Comparison of ENCODE assay signal across 9 cellular contexts in the genomic region with DNA sequence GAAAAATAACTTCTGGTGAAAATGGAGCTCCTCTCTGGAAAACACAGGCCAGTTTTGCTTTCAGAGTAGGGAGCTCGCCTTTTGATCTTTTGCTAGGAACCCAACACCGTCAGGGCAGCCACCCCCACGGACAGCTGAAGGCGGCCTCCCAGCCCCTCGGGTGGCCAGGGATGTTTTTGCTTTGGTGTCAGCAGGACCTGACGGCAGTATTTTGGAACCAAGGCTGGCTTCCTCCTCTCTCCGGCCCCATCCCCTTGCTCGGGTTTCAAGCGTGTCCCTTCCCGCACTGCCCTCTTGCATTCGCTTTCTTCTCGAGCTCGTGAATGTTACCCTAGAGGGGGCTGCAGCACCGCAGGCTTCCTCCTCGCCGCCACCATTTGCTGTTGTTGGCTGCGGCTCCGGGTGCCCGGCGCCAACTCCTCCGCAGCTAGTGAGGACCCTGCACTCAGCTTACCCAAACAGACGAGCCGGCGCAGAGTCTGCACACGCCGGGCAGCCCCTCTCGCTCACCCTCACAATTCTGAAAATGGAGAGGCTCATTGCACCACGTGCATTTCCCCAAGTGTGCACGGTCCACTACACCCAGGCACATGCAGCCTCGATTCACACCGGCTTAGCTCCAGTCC. TPM values are rescaled to one million over a fixed set of nuclear protein-coding genes. Genes with fewer than 3 reads are reported as not detected.
DNase-seq lines count a peak whose midpoint lies in the region; ATAC-seq and TF ChIP-seq lines count a peak whose summit lies in the region.
"Had no signal": no experiment of that assay in that cellular context is flagged by ENCODE, and none has a peak within 500 bp of the region (broad histone marks: within the 10 kb centered on the region; RNA-seq: fewer than 3 reads in every experiment).

No MANE protein-coding gene starts in this region.

- peaks cover 34% of the 10 kb centered on the region for H3F3A ChIP-seq in SK-N-SH (replicated peaks; ENCODE audit: insufficient read depth)

- ATAC-seq in gastroesophageal sphincter (peak; percentile 55), GM18909 (IDR thresholded peaks at IDR 0.05; ENCODE audit: poor library complexity, unreplicated experiment) (no peak), HG03196 (IDR thresholded peaks at IDR 0.05; ENCODE audit: unreplicated experiment) (no peak)

- H3K14ac ChIP-seq in neuronal stem cell (ENCODE audit: low read length): no peak overlapping the region

- no peaks in the 10 kb centered on the region for H4K20me1 ChIP-seq in SK-N-SH (ENCODE audit: insufficient read depth)

- H2AFZ ChIP-seq in SK-N-SH (ENCODE audit: low read depth): peak overlapping the region; percentile 90
- H2AFZ ChIP-seq in neuronal stem cell (ENCODE audit: low read length): peak overlapping the region; percentile 1

- no peak overlapping the region for H4K8ac ChIP-seq in neuronal stem cell (ENCODE audit: low read depth, low read length)

- TF ChIP-seq RAD21 in SK-N-SH (IDR thresholded peaks at IDR 0.05; ENCODE audit: low read length): peak; percentile 67

- no peak overlapping the region for H2AK5ac ChIP-seq in neuronal stem cell (ENCODE audit: low read depth, low read length)

- H3K27ac ChIP-seq in SK-N-SH (ENCODE audit: low read depth in 2 of 2, low read length in 1 of 2) (peak overlapping the region; percentile 83 to 88), gastroesophageal sphincter (peak overlapping the region; percentile 35 to 86 (median 78)), neuronal stem cell (replicated peaks; ENCODE audit: low read length) (no peak overlapping the region)

- H2BK5ac ChIP-seq in neuronal stem cell (ENCODE audit: low read length): no peak overlapping the region

- H3K79me2 ChIP-seq in SK-N-SH (ENCODE audit: insufficient read depth): no peaks in the 10 kb centered on the region

- no peak overlapping the region for H2BK120ac ChIP-seq in neuronal stem cell (ENCODE audit: low read depth, low read length)

- 19% methylated on average over 28 of the region's 31 CpGs for WGBS in SK-N-SH (ENCODE audit: low lambda C conversion rate)
- 1 to 3% methylated on average over 9 to 17 of the region's 31 CpGs for WGBS in gastroesophageal sphincter (ENCODE audit: low coverage in 1 of 2), 2 donors
- no CpG with 5 or more reads among the region's 31 CpGs for WGBS in neuronal stem cell (ENCODE audit: extremely low coverage in 2 of 2, insufficient read length in 2 of 2, insufficient replicate concordance in 1 of 2), 2 donors

- H3K4me3 ChIP-seq in SK-N-SH (ENCODE audit: low read depth in 2 of 2, low read length in 1 of 2): peak overlapping the region; percentile 40 to 58
- H3K4me3 ChIP-seq in gastroesophageal sphincter: peak overlapping the region; percentile 35 to 52
- H3K4me3 ChIP-seq in neuronal stem cell (ENCODE audit: low read length in 2 of 2): peak overlapping the region in 1 of 2 donors; percentile 18

- H3K27me3 ChIP-seq in SK-N-SH (ENCODE audit: insufficient read depth) (no peaks in the 10 kb centered on the region), gastroesophageal sphincter (no peaks in the 10 kb centered on the region), neuronal stem cell (ENCODE audit: control insufficient read depth in 3 of 3, insufficient read depth in 3 of 3, low read depth in 1 of 3, low read length in 3 of 3) (no peaks in the 10 kb centered on the region)

- H3K23ac ChIP-seq in neuronal stem cell (ENCODE audit: low read depth, low read length, poor library complexity): no peak overlapping the region

- no peaks in the 10 kb centered on the region for H3K9me2 ChIP-seq in SK-N-SH

- CTCF ChIA-PET in SK-N-SH (lab: Yijun Ruan, JAX): interaction anchor here (0.6 to 3.9 kb wide), 36 partner anchors 9 to 611 kb away, joined by 3 to 27 read pairs (median 4); a partner anchor contains a TSS

- H3K18ac ChIP-seq in neuronal stem cell (ENCODE audit: low read length): peak overlapping the region; percentile 90

- no peak overlapping the region for H3K4ac ChIP-seq in neuronal stem cell (ENCODE audit: low read length)

- POLR2A ChIA-PET in SK-N-SH (lab: Yijun Ruan, JAX): interaction anchor here (0.7 to 1.5 kb wide), 2 partner anchors 10 to 452 kb away, joined by 3 read pairs; no protein-coding TSS in a partner anchor

- no peak overlapping the region for H4K91ac ChIP-seq in neuronal stem cell (ENCODE audit: low read depth, low read length, poor library complexity)

- H3K9ac ChIP-seq in SK-N-SH (peak overlapping the region; percentile 72), neuronal stem cell (ENCODE audit: low read depth, low read length, poor library complexity) (no peak overlapping the region)

- H3K4me2 ChIP-seq in SK-N-SH (peak overlapping the region; percentile 79), neuronal stem cell (ENCODE audit: insufficient read depth, low read length, poor library complexity, severe bottlenecking) (peak overlapping the region; percentile 35)

- TF ChIP-seq CTCF in SK-N-SH (IDR thresholded peaks at IDR 0.05) (peak; percentile 49), gastroesophageal sphincter (IDR thresholded peaks at IDR 0.05) (peak in 3 of 4 experiments; percentile 24 to 69 (median 49))

- DNase-seq in AG08395 (ENCODE audit: low spot score): peak; percentile 28
- DNase-seq in SK-N-SH: peak; percentile 65
- DNase-seq in neuronal stem cell (ENCODE audit: low spot score): no peak
- no peak for DNase-seq in Kasumi-1 (lab: John Stamatoyannopoulos, UW)
- DNase-seq in SW480 (ENCODE audit: low spot score): no peak
- DNase-seq: DND-41 had no signal

- H3K9me3 ChIP-seq in SK-N-SH: no peaks in the 10 kb centered on the region
- no peaks in the 10 kb centered on the region for H3K9me3 ChIP-seq in gastroesophageal sphincter
- no peaks in the 10 kb centered on the region for H3K9me3 ChIP-seq in neuronal stem cell (replicated peaks in 1 of 2; ENCODE audit: control insufficient read depth in 2 of 2, insufficient read depth in 1 of 2, low read depth in 1 of 2, low read length in 2 of 2)

- H3K36me3 ChIP-seq in SK-N-SH (replicated peaks in 1 of 2; ENCODE audit: control insufficient read depth in 1 of 2, insufficient read depth in 2 of 2, low read length in 1 of 2) (no peaks in the 10 kb centered on the region), gastroesophageal sphincter (no peaks in the 10 kb centered on the region), neuronal stem cell (replicated peaks in 1 of 2; ENCODE audit: control insufficient read depth in 2 of 2, insufficient read depth in 2 of 2, low read length in 2 of 2) (no peaks in the 10 kb centered on the region)

- no peak for TF ChIP-seq POLR2A in gastroesophageal sphincter (IDR thresholded peaks at IDR 0.05)

- no peak overlapping the region for H2BK15ac ChIP-seq in neuronal stem cell (ENCODE audit: low read length)

- no peak for TF ChIP-seq EP300 in SK-N-SH (IDR thresholded peaks at IDR 0.05; ENCODE audit: borderline replicate concordance in 1 of 2, low read depth in 1 of 2, low read length in 1 of 2)
- no peak for TF ChIP-seq EP300 in gastroesophageal sphincter (IDR thresholded peaks at IDR 0.05)

- H2BK12ac ChIP-seq in neuronal stem cell (ENCODE audit: low read length): no peak overlapping the region

- H3K79me1 ChIP-seq in neuronal stem cell (ENCODE audit: low read depth, low read length): no peaks in the 10 kb centered on the region

- H3K4me1 ChIP-seq in SK-N-SH (ENCODE audit: control insufficient read depth in 1 of 2, insufficient read depth in 2 of 2, low read depth in 1 of 2, low read length in 1 of 2): peaks cover 15 to 25% of the 10 kb centered on the region in 2 experiments
- H3K4me1 ChIP-seq in gastroesophageal sphincter: peaks cover 4 to 49% (median 5%) of the 10 kb centered on the region in 3 donors
- H3K4me1 ChIP-seq in neuronal stem cell (ENCODE audit: control insufficient read depth in 2 of 2, insufficient read depth in 1 of 2, low read depth in 1 of 2, low read length in 2 of 2): peaks cover 8 to 9% of the 10 kb centered on the region in 2 donors

TF ChIP-seq in SK-N-SH, 30 proteins besides CTCF, POLR2A, EP300 and RAD21 (continues in another document):
- TF ChIP-seq GABPA (IDR thresholded peaks at IDR 0.05; ENCODE audit: low read depth): no peak
- TF ChIP-seq TCF12 (IDR thresholded peaks at IDR 0.05): no peak
- TF ChIP-seq, protein P1, sequence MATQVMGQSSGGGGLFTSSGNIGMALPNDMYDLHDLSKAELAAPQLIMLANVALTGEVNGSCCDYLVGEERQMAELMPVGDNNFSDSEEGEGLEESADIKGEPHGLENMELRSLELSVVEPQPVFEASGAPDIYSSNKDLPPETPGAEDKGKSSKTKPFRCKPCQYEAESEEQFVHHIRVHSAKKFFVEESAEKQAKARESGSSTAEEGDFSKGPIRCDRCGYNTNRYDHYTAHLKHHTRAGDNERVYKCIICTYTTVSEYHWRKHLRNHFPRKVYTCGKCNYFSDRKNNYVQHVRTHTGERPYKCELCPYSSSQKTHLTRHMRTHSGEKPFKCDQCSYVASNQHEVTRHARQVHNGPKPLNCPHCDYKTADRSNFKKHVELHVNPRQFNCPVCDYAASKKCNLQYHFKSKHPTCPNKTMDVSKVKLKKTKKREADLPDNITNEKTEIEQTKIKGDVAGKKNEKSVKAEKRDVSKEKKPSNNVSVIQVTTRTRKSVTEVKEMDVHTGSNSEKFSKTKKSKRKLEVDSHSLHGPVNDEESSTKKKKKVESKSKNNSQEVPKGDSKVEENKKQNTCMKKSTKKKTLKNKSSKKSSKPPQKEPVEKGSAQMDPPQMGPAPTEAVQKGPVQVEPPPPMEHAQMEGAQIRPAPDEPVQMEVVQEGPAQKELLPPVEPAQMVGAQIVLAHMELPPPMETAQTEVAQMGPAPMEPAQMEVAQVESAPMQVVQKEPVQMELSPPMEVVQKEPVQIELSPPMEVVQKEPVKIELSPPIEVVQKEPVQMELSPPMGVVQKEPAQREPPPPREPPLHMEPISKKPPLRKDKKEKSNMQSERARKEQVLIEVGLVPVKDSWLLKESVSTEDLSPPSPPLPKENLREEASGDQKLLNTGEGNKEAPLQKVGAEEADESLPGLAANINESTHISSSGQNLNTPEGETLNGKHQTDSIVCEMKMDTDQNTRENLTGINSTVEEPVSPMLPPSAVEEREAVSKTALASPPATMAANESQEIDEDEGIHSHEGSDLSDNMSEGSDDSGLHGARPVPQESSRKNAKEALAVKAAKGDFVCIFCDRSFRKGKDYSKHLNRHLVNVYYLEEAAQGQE (IDR thresholded peaks at IDR 0.05; ENCODE audit: low read depth, low read length): no peak
- no peak for TF ChIP-seq MEF2A (IDR thresholded peaks at IDR 0.05; ENCODE audit: borderline replicate concordance, low read depth)
- TF ChIP-seq SIN3A (IDR thresholded peaks at IDR 0.05; ENCODE audit: borderline replicate concordance, low read depth, low read length): no peak
- peak; percentile 4 for TF ChIP-seq CHD2 (IDR thresholded peaks at IDR 0.05; ENCODE audit: low read length, partially characterized antibody)
- TF ChIP-seq RFX5 (IDR thresholded peaks at IDR 0.05; ENCODE audit: low read length): no peak
- TF ChIP-seq RCOR1 (IDR thresholded peaks at IDR 0.05; ENCODE audit: low read length): no peak

RNA-seq across cellular contexts. Expression of a gene that starts 35.5 kb away (rescaled TPM):
- polyA plus RNA-seq in SK-N-SH (2012; rRNA removed): 114 and 163 TPM in 2 replicates
- polyA plus RNA-seq in SK-N-SH (2012; cell fraction: cytosol; rRNA removed): 59.3 and 94.0 TPM in 2 replicates
- polyA plus RNA-seq in SK-N-SH (2012; cell fraction: nucleus; rRNA removed): 215 and 304 TPM in 2 replicates
- total RNA-seq in gastroesophageal sphincter: 100 to 1,000 TPM in 3 of 4 donors, 10 to 100 TPM in 1; 21.3 to 138 (median 125) TPM
- polyA plus RNA-seq in neuronal stem cell (2013, experiment 1 of 2): 0.26 TPM
- 0.28 TPM for polyA plus RNA-seq in neuronal stem cell (2013, experiment 2 of 2)

Comparison
In these comparisons a context has a peak if more than half of its experiments do, and no peak if none do; other contexts are left out.
1. DNase-seq: peak in AG08395 (single experiment) and SK-N-SH (single experiment); none in neuronal stem cell (single experiment), Kasumi-1 (0 of 2) and SW480 (single experiment).